ENCODE assay signal across 8 cellular contexts in genomic region chr6:129498950-129499870, GRCh38.
DNase-seq lines count a peak whose midpoint lies in the region; ATAC-seq and TF ChIP-seq lines count a peak whose summit lies in the region.

No MANE protein-coding gene starts in this region.

- TF ChIP-seq POLR2A in IMR-90 (IDR thresholded peaks at IDR 0.05; ENCODE audit: low read depth, low read length): no peak

- no peak overlapping the region for H4K5ac ChIP-seq in IMR-90 (ENCODE audit: low read depth, low read length)

- peak overlapping the region; percentile 59; the same call in 1 of the 2 replicates for H3K18ac ChIP-seq in IMR-90 (ENCODE audit: low read depth, low read length)

- CTCF ChIA-PET in IMR-90 (lab: Yijun Ruan, JAX): interaction anchor here (0.7 to 1.7 kb wide), 5 partner anchors 13 to 91 kb away, joined by 3 to 4 read pairs (median 3); no protein-coding TSS in a partner anchor

- H4K20me1 ChIP-seq in IMR-90 (ENCODE audit: insufficient read depth, low read length): no peaks in the 10 kb centered on the region

- H4K8ac ChIP-seq in IMR-90 (ENCODE audit: low read depth in 2 of 2, low read length in 2 of 2): peak overlapping the region; percentile 11 to 85; a peak in 3 of 4 replicates

- H3K4ac ChIP-seq in IMR-90 (ENCODE audit: low read depth, low read length): peak overlapping the region; percentile 52; the same call in 1 of the 2 replicates

- TF ChIP-seq CTCF in IMR-90 (conservative IDR thresholded peaks at IDR 0.05; ENCODE audit: low read depth, low read length): peak; percentile 66

- H3K4me3 ChIP-seq in IMR-90 (ENCODE audit: insufficient read depth, low read depth, low read length): no peak overlapping the region

- H2BK20ac ChIP-seq in IMR-90 (ENCODE audit: low read depth, low read length): peak overlapping the region; percentile 88

- no peaks in the 10 kb centered on the region for H3K9me3 ChIP-seq in IMR-90 (ENCODE audit: control insufficient read depth, insufficient read depth, low read length)

- no peak overlapping the region for H3K9ac ChIP-seq in IMR-90 (ENCODE audit: low read depth, low read length)

- peak overlapping the region; percentile 7; the same call in 1 of the 2 replicates for H3K27ac ChIP-seq in IMR-90 (ENCODE audit: insufficient read depth, low read length)

- intact Hi-C loops in IMR-90 (cut with micrococcal nuclease): loop anchor here (1.0 kb wide), 4 partner anchors 76 to 522 kb away; no protein-coding TSS in a partner anchor

- H3K56ac ChIP-seq in IMR-90 (ENCODE audit: extremely low read depth, insufficient read depth, low read length): no peak overlapping the region

- peak overlapping the region; percentile 90; the same call in 2 of the 3 replicates for H2BK15ac ChIP-seq in IMR-90 (ENCODE audit: low read depth, low read length)

- H3K4me2 ChIP-seq in IMR-90 (ENCODE audit: low read depth, low read length): peak overlapping the region; percentile 58

- peak overlapping the region; percentile 57 for H4K91ac ChIP-seq in IMR-90 (ENCODE audit: insufficient read depth, low read depth, low read length)

- no peaks in the 10 kb centered on the region for H3K36me3 ChIP-seq in IMR-90 (ENCODE audit: control insufficient read depth, insufficient read depth, low read length)

- dilution Hi-C loops in IMR-90 (cut with HindIII; ENCODE audit: low sequenced_read_pairs, unreplicated experiment): no loop called here

- WGBS in IMR-90 (ENCODE audit: extremely low coverage in 2 of 2, insufficient read length in 1 of 2), 2 experiments: no CpG with 5 or more reads among the region's 9 CpGs

- BruUV-seq in IMR-90 (replicated peaks; lab: Mats Ljungman, UMichigan): no TSS peak

- in situ Hi-C loops in IMR-90 (cut with MboI; ENCODE audit: low sequenced_read_pairs): loop anchor here (10.0 kb wide), 2 partner anchors 266 to 526 kb away; no protein-coding TSS in a partner anchor

- POLR2A ChIA-PET in IMR-90 (lab: Charles Lee; ENCODE audit: unreplicated experiment): no interaction called here

- no peaks in the 10 kb centered on the region for H3K9me1 ChIP-seq in IMR-90 (ENCODE audit: insufficient read depth, low read length)

- H2AFZ ChIP-seq in IMR-90 (replicated peaks; ENCODE audit: low read length, poor library complexity): peak overlapping the region; percentile 79

- H2BK5ac ChIP-seq in IMR-90 (ENCODE audit: low read depth, low read length, poor library complexity, severe bottlenecking): no peak overlapping the region

- H2AK5ac ChIP-seq in IMR-90 (ENCODE audit: low read depth, low read length): peak overlapping the region; percentile 62

- peak overlapping the region; percentile 79 for H3K14ac ChIP-seq in IMR-90 (replicated peaks; ENCODE audit: low read depth, low read length)

- no peak overlapping the region; the same call in 1 of the 2 replicates for H3K23ac ChIP-seq in IMR-90 (ENCODE audit: low read depth, low read length)

- H3K79me1 ChIP-seq in IMR-90 (ENCODE audit: low read depth in 1 of 2, low read length in 2 of 2): no peaks in the 10 kb centered on the region; a peak in 1 of 4 replicates

- peak overlapping the region; percentile 67 for H2BK120ac ChIP-seq in IMR-90 (ENCODE audit: low read depth, low read length)

- H2AK9ac ChIP-seq in IMR-90 (replicated peaks; ENCODE audit: low read depth, low read length, poor library complexity): peak overlapping the region; percentile 22

- peak; percentile 33 to 37 for DNase-seq in SHP77 (lab: John Stamatoyannopoulos, UW)
- DNase-seq in SHP77 treated with DMSO at 0.1 percent for 48 hours (lab: John Stamatoyannopoulos, UW): no peak
- peak; percentile 61 for DNase-seq in IMR-90
- peak; percentile 71 for DNase-seq in SK-N-DZ (ENCODE audit: low spot score)
- DNase-seq in dermis microvascular lymphatic vessel endothelial cell (ENCODE audit: low read depth in 2 of 2): peak; percentile 52 to 61
- DNase-seq in medulla oblongata (ENCODE audit: extremely low spot score): peak; percentile 85
- DNase-seq in GOT3 (lab: John Stamatoyannopoulos, UW): no peak

- TF ChIP-seq RAD21 in IMR-90 (IDR thresholded peaks at IDR 0.05; ENCODE audit: low read length): peak; percentile 71

- H3K4me1 ChIP-seq in IMR-90 (ENCODE audit: control insufficient read depth, insufficient read depth, low read length): peaks cover 13% of the 10 kb centered on the region

- H3K27me3 ChIP-seq in IMR-90 (ENCODE audit: control insufficient read depth, insufficient read depth, low read length): no peaks in the 10 kb centered on the region

- ATAC-seq in GM21423 (IDR thresholded peaks at IDR 0.05; ENCODE audit: unreplicated experiment) (peak; percentile 82), IMR-90 (ENCODE audit: low read depth) (peak; percentile 46)

TF ChIP-seq in IMR-90, 13 proteins besides CTCF, POLR2A, EP300 and RAD21:
- TF ChIP-seq SMC3 (IDR thresholded peaks at IDR 0.05; ENCODE audit: low read depth, low read length) (peak; percentile 58), BHLHE40 (IDR thresholded peaks at IDR 0.05; ENCODE audit: low read depth, low read length) (no peak)

Comparison
In these comparisons a context has a peak if more than half of its experiments do, and no peak if none do; other contexts are left out.
1. DNase-seq: peak in SHP77 (2 of 2), IMR-90 (single experiment), SK-N-DZ (single experiment), dermis microvascular lymphatic vessel endothelial cell (2 of 2) and medulla oblongata (single experiment); none in SHP77 treated with DMSO at 0.1 percent for 48 hours (single experiment) and GOT3 (single experiment).